Comparison of ENCODE assay signal across 8 cellular contexts in the genomic region with DNA sequence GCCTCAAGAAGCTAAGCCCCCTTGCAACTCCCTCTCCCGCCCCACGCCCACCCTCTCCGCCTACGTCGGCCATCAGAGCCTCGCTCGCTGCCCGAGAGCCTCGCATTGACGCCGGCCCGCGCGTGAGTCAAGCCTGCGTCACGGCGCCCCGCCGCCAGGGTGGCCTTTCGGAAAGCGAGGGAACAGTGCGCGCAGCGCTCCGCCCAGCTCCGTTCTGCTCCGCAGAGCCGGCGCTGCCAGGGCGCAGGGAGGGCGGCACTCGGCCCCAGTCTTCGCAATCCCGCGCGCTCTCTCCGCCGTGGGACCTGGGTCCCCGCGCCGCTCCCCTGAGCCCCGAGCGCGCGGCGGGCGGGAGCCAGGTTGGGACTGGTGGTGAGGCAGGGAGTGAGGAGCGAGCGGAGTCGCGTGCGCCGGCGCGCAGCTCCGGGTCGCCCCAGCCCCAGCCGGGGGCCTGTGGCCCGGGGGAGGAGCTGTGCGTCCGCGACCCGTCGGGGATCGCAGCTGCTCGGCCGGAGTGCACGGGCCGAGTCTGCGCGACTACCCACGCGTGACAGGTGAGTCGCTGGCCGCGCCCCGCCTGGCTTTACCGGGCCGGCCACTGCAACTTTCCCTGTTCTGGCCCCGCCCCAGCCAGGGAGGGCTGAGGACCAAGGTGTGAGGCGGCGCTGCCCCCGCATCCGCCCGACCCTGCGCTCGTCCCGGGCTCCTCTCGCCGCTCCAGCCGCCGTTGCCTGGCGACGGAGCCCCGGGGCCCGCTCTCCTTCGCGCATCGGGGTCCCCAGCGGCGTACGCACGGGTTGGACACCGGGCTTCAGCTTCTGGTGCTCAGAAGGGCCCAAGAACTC. TPM values are rescaled to one million over a fixed set of nuclear protein-coding genes. Genes with fewer than 3 reads are reported as not detected.
A peak's percentile ranks its signal among the peaks of the same experiment; 100 is the strongest.
DNase-seq lines count a peak whose midpoint lies in the region; ATAC-seq and TF ChIP-seq lines count a peak whose summit lies in the region.

A gene (plus strand): TSS at position 165 of the 845 bp plus-strand sequence. CDS start 16,436 bp downstream, outside the sequence.

- H3K9me3 ChIP-seq in cardiac muscle cell (ENCODE audit: low read depth) (no peaks in the 10 kb centered on the region), WERI-Rb-1 (ENCODE audit: severe bottlenecking) (no peaks in the 10 kb centered on the region), esophagus squamous epithelium (no peaks in the 10 kb centered on the region), psoas muscle (no peaks in the 10 kb centered on the region), ovary (no peaks in the 10 kb centered on the region)

- H3K27ac ChIP-seq in cardiac muscle cell (no peak within 1 kb of the TSS), WERI-Rb-1 (peak within 1 kb of the TSS; percentile 59), esophagus squamous epithelium (no peak within 1 kb of the TSS), psoas muscle (no peak within 1 kb of the TSS), ovary (no peak within 1 kb of the TSS)

- H3K27me3 ChIP-seq in cardiac muscle cell (peaks cover 100% of the 10 kb centered on the region), WERI-Rb-1 (ENCODE audit: insufficient read depth, low read depth, severe bottlenecking) (peaks cover 3% of the 10 kb centered on the region), esophagus squamous epithelium (peaks cover 0 to 100% (median 3%) of the 10 kb centered on the region in 4 donors), psoas muscle (ENCODE audit: insufficient read depth in 3 of 3, low read length in 2 of 3) (peaks cover 6 to 84% (median 13%) of the 10 kb centered on the region in 3 donors), ovary (no peaks in the 10 kb centered on the region)

- H3K4me1 ChIP-seq in cardiac muscle cell (ENCODE audit: low read depth) (peaks cover 6% of the 10 kb centered on the region), esophagus squamous epithelium (peaks cover 12 to 18% (median 14%) of the 10 kb centered on the region in 3 donors), psoas muscle (no peaks in the 10 kb centered on the region), ovary (ENCODE audit: insufficient read depth) (no peaks in the 10 kb centered on the region)

- TF ChIP-seq CTCF in cardiac muscle cell (IDR thresholded peaks at IDR 0.05; ENCODE audit: low read depth, low read length) (no peak), WERI-Rb-1 (IDR thresholded peaks at IDR 0.05; ENCODE audit: low read depth, low read length) (peak; percentile 57), esophagus squamous epithelium (IDR thresholded peaks at IDR 0.05) (peak in 1 of 6 experiments; percentile 50), psoas muscle (IDR thresholded peaks at IDR 0.05) (no peak), ovary (IDR thresholded peaks at IDR 0.05) (no peak)

- TF ChIP-seq POLR2A in esophagus squamous epithelium (IDR thresholded peaks at IDR 0.05): no peak
- TF ChIP-seq POLR2A in ovary (IDR thresholded peaks at IDR 0.05): no peak

- no peak for ATAC-seq in Right ventricle myocardium inferior
- ATAC-seq in psoas muscle: peak in 2 of 4 donors; percentile 43 to 47
- ATAC-seq in GM19397 (IDR thresholded peaks at IDR 0.05; ENCODE audit: unreplicated experiment): no peak

- WGBS in esophagus squamous epithelium, 2 donors: 0% methylated on average over 2 to 8 of the region's 104 CpGs
- WGBS in psoas muscle, 3 donors: 1% methylated on average over 56 to 104 of the region's 104 CpGs
- WGBS in ovary, 3 donors: 0 to 1% (median 1%) methylated on average over 57 to 104 of the region's 104 CpGs

- H3K4me3 ChIP-seq in cardiac muscle cell (peak within 1 kb of the TSS; percentile 32), WERI-Rb-1 (ENCODE audit: low read depth, low read length) (peak within 1 kb of the TSS; percentile 47), esophagus squamous epithelium (peak within 1 kb of the TSS in 3 of 4 donors; percentile 19 to 63 (median 45)), psoas muscle (peak within 1 kb of the TSS; percentile 49), ovary (no peak within 1 kb of the TSS)

- no peak for TF ChIP-seq EP300 in ovary (IDR thresholded peaks at IDR 0.05)

- intact Hi-C loops in Right ventricle myocardium inferior (cut with DNase I): no loop called here
- intact Hi-C loops in esophagus squamous epithelium (cut with DNase I): no loop called here
- intact Hi-C loops in psoas muscle (cut with DNase I): no loop called here
- intact Hi-C loops in ovary (cut with DNase I): no loop called here

- peak; percentile 46 to 55 for DNase-seq in cardiac muscle cell (ENCODE audit: low read depth in 1 of 2, low spot score in 1 of 2)
- no peak for DNase-seq in Right ventricle myocardium inferior (ENCODE audit: missing footprints)
- peak; percentile 83 for DNase-seq in WERI-Rb-1
- DNase-seq in esophagus squamous epithelium (lab: John Stamatoyannopoulos, UW): no peak
- DNase-seq in psoas muscle: peak in 1 of 2 donors; percentile 29
- no peak for DNase-seq in ovary
- no peak for DNase-seq in NCI-H187 (lab: John Stamatoyannopoulos, UW)

- no peaks in the 10 kb centered on the region for H3K36me3 ChIP-seq in cardiac muscle cell
- H3K36me3 ChIP-seq in WERI-Rb-1: no peaks in the 10 kb centered on the region
- H3K36me3 ChIP-seq in esophagus squamous epithelium: no peaks in the 10 kb centered on the region
- no peaks in the 10 kb centered on the region for H3K36me3 ChIP-seq in psoas muscle (ENCODE audit: insufficient read depth in 1 of 2, low read depth in 1 of 2)
- no peaks in the 10 kb centered on the region for H3K36me3 ChIP-seq in ovary

RNA-seq across cellular contexts. Expression of the gene that starts here (rescaled TPM):
- total RNA-seq in cardiac muscle cell: 0.06 and 0.14 TPM in 2 replicates
- polyA plus RNA-seq in cardiac muscle cell: not detected in 2 replicates
- not detected for total RNA-seq in Right ventricle myocardium inferior
- under 1 TPM; 0.11 to 0.29 (median 0.23) TPM for total RNA-seq in esophagus squamous epithelium
- under 1 TPM; 0.09 to 0.19 (median 0.15) TPM for total RNA-seq in psoas muscle
- under 1 TPM; 0.03 to 0.10 (median 0.08) TPM for polyA plus RNA-seq in psoas muscle
- under 1 TPM in 4 of 7 donors, not detected in 3; 0.05 to 0.15 (median 0.05) TPM for total RNA-seq in ovary
- under 1 TPM; 0.03 to 0.06 TPM for polyA plus RNA-seq in ovary

Comparison
In these comparisons a context has a peak if more than half of its experiments do, and no peak if none do; other contexts are left out.
1. Peak in DNase-seq and H3K4me3 ChIP-seq in cardiac muscle cell; RNA of the gene not detected or under 1 TPM.